22 cellular contexts compared by ENCODE assay signal in the genomic region with DNA sequence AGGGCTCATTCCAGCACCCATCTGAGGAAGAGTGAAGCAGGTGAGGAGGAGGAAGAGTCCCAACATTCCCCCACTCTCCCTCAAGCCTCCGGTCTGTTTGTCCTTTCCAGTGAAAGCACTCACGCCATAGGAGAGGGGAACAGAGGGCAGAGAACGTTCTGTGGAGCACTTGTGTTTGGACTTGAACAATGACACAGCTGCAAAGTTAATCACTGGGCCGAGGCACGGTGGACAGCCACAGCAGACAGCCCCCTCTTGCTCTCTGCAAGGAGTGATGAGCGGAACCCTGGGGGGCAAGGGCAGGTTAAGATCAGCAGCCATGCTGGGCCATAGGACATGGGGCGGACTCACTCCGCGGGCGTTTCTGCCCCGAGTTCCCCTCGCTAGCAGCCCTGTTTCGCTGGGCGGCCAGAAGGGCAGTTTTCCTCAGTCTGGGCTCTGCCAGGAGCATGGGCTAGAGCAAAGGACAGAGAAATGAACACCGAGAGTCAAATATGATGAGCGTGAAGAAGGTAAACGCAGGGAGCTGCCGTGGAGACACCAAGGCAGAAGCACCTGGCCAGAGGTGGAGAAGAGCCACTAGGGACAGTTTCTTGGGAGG.
DNase-seq lines count a peak whose midpoint lies in the region; ATAC-seq, FAIRE-seq and TF ChIP-seq lines count a peak whose summit lies in the region.
"Had no signal": no experiment of that assay in that cellular context is flagged by ENCODE, and none has a peak within 500 bp of the region (broad histone marks: within the 10 kb centered on the region; RNA-seq: fewer than 3 reads in every experiment).

No MANE protein-coding gene starts in this region.

- TF ChIP-seq RAD21 in GM12878 (IDR thresholded peaks at IDR 0.05; ENCODE audit: insufficient read depth, low read depth, low read length), result no peak

- no peaks in the 10 kb centered on the region for H3K27me3 ChIP-seq in GM12878 (replicated peaks in 1 of 2; ENCODE audit: control insufficient read depth in 2 of 2, insufficient read depth in 2 of 2, low read length in 1 of 2)
- H3K27me3 ChIP-seq: BE2C had no signal

- H3K4me2 ChIP-seq in GM12878 (ENCODE audit: control insufficient read depth, insufficient read depth), result peak overlapping the region; percentile 44; the same call in 1 of the 2 replicates

- DNase-seq in NCI-H146 (lab: John Stamatoyannopoulos, UW) (peak; percentile 6), NCI-H146 treated with DMSO at 0.1 percent for 48 hours (lab: John Stamatoyannopoulos, UW; ENCODE audit: unreplicated experiment) (no peak), GM12878 (ENCODE audit: low read depth, low spot score) (no peak), posterior vena cava (ENCODE audit: low spot score) (peak; percentile 79), NCI-H1436 (lab: John Stamatoyannopoulos, UW) (no peak)
- no peak for DNase-seq in stimulated activated CD8-positive, alpha-beta memory T cell treated with anti-CD3 and anti-CD28 coated beads, Interleukin-4, amount 100 ng/mL, for 48 hours
- DNase-seq: activated CD4-positive, alpha-beta T cell treated with anti-CD3 and anti-CD28 coated beads for 1 hour; activated effector memory CD4-positive, alpha-beta T cell treated with Interleukin-2 at 50 U/mL for 16 hours; amygdala; effector memory CD4-positive, alpha-beta T cell; IMR-90; left ventricle myocardium superior; NCI-H2081 treated with DMSO at 0.1 percent for 48 hours; NCI-H510A; OCI-M1; psoas muscle; SIG-M5 had no signal

- H2AFZ ChIP-seq in GM12878 (ENCODE audit: control insufficient read depth, low read depth, low read length), result peak overlapping the region; percentile 19; the same call in 1 of the 2 replicates

- intact Hi-C loops in GM12878 (cut with micrococcal nuclease; ENCODE audit: unreplicated experiment), result no loop called here
- intact Hi-C loops in posterior vena cava (cut with DNase I), result no loop called here

- H4K20me1 ChIP-seq in GM12878 (ENCODE audit: control insufficient read depth, insufficient read depth), result no peaks in the 10 kb centered on the region; the same call in 1 of the 2 replicates

- 84% methylated on average over 18 of the region's 18 CpGs for WGBS in GM12878 (ENCODE audit: insufficient coverage, insufficient replicate concordance, low lambda C conversion rate, missing lambda C conversion rate)

- TF ChIP-seq CTCF in GM12878 (IDR thresholded peaks at IDR 0.05 in 2 of 3, conservative IDR thresholded peaks at IDR 0.05 in 1 of 3; ENCODE audit: control insufficient read depth in 2 of 3, extremely low read depth in 1 of 3, insufficient read depth in 1 of 3, low read depth in 3 of 3, low read length in 3 of 3), result no peak

- peak overlapping the region; percentile 22; the same call in 1 of the 2 replicates for H3K27ac ChIP-seq in GM12878 (ENCODE audit: control insufficient read depth, insufficient read depth)
- H3K27ac ChIP-seq: 22Rv1, psoas muscle had no signal

- ATAC-seq in HG03066 (IDR thresholded peaks at IDR 0.05; ENCODE audit: low read depth, unreplicated experiment), result peak; percentile 15
- peak; percentile 18; the same call in 2 of the 3 replicates for ATAC-seq in GM12878
- no peak for ATAC-seq in GM21367 (IDR thresholded peaks at IDR 0.05; ENCODE audit: unreplicated experiment)
- ATAC-seq: left ventricle myocardium superior, psoas muscle had no signal

- H3K79me2 ChIP-seq in GM12878 (ENCODE audit: control insufficient read depth, insufficient read depth, low read length), result no peaks in the 10 kb centered on the region

- TF ChIP-seq POLR2A in GM12878 (IDR thresholded peaks at IDR 0.05; ENCODE audit: low read depth, low read length), result no peak

- no peaks in the 10 kb centered on the region for H3K9me3 ChIP-seq in GM12878 (replicated peaks; ENCODE audit: control insufficient read depth, insufficient read depth, low read length)
- H3K9me3 ChIP-seq: BE2C, psoas muscle had no signal

- POLR2A ChIA-PET in GM12878 (lab: Charles Lee), result no interaction called here

- no TSS peak for BruUV-seq in GM12878 (replicated peaks; lab: Mats Ljungman, UMichigan)

- H3K36me3 ChIP-seq in GM12878 (ENCODE audit: control insufficient read depth in 2 of 2, insufficient read depth in 2 of 2, low read length in 1 of 2), result peaks cover 4 to 10% of the 10 kb centered on the region in 2 experiments
- H3K36me3 ChIP-seq: BE2C had no signal

- H3K4me3 ChIP-seq in GM12878, result no peak overlapping the region
- H3K4me3 ChIP-seq: psoas muscle had no signal

- SMC1A ChIA-PET in GM12878 (lab: Charles Lee; ENCODE audit: uncharacterized antibody, unreplicated experiment), result interaction anchor here (0.5 to 1.4 kb wide), 6 partner anchors 10 to 786 kb away, joined by 3 to 7 read pairs (median 4); no protein-coding TSS in a partner anchor

- in situ Hi-C loops in GM12878 (cut with MboI), result no loop called here

- H3K4me1 ChIP-seq in GM12878 (ENCODE audit: control insufficient read depth, insufficient read depth, low read length), result peaks cover 14% of the 10 kb centered on the region
- H3K4me1 ChIP-seq: psoas muscle had no signal

- CTCF ChIA-PET in GM12878 (lab: Yijun Ruan, JAX), result interaction anchor here (1.2 to 3.2 kb wide), 3 partner anchors 27 to 83 kb away, joined by 3 to 11 read pairs (median 5); no protein-coding TSS in a partner anchor

- TF ChIP-seq EP300 in GM12878 (IDR thresholded peaks at IDR 0.05; ENCODE audit: borderline replicate concordance in 1 of 2, control insufficient read depth in 1 of 2, low read depth in 2 of 2, low read length in 2 of 2), result no peak

- no peak for FAIRE-seq in GM12878 (lab: Jason Lieb, UNC)
- FAIRE-seq: D721Med had no signal

- RAD21 ChIA-PET in GM12878 (lab: Charles Lee; ENCODE audit: unreplicated experiment), result interaction anchor here (0.7 to 1.0 kb wide), 2 partner anchors 66 to 82 kb away, joined by 3 to 5 read pairs; no protein-coding TSS in a partner anchor

- H3K9ac ChIP-seq in GM12878 (ENCODE audit: control insufficient read depth, insufficient read depth, low read length), result no peak overlapping the region

TF ChIP-seq in GM12878, 131 proteins besides CTCF, POLR2A, EP300 and RAD21:
- no peak for TF ChIP-seq GABPA (IDR thresholded peaks at IDR 0.05; ENCODE audit: low read depth)
- TF ChIP-seq HDGF (IDR thresholded peaks at IDR 0.05), result 0 out of 2 replicates have a peak, but pooled peaks have one; percentile 21

Comparison
In these comparisons a context has a peak if more than half of its experiments do, and no peak if none do; other contexts are left out.
1. DNase-seq: peak in NCI-H146 (single experiment) and posterior vena cava (single experiment); none in NCI-H146 treated with DMSO at 0.1 percent for 48 hours (single experiment), GM12878 (single experiment), stimulated activated CD8-positive, alpha-beta memory T cell treated with anti-CD3 and anti-CD28 coated beads, Interleukin-4, amount 100 ng/mL, for 48 hours (single experiment) and NCI-H1436 (single experiment).